ENCODE assay signal across 28 cellular contexts in genomic region chr11:115751244-115751643, GRCh38.
"Had no signal": no experiment of that assay in that cellular context is flagged by ENCODE, and none has a peak within 500 bp of the region (broad histone marks: within the 10 kb centered on the region; RNA-seq: fewer than 3 reads in every experiment).

No MANE protein-coding gene starts in this region.

- H3K36me3 ChIP-seq: esophagus muscularis mucosa, gastroesophageal sphincter, heart left ventricle, left lung, ovary, sigmoid colon, thoracic aorta, tibial nerve, upper lobe of left lung had no signal

- DNase-seq: dermis blood vessel endothelial cell; effector memory CD4-positive, alpha-beta T cell; foreskin keratinocyte; heart left ventricle; kidney; left lung; mesenchymal stem cell; mucosa of descending colon; naive B cell; occipital lobe; ovary; psoas muscle; right cardiac atrium; sigmoid colon; stimulated activated CD4-positive, alpha-beta T cell treated with anti-CD3 and anti-CD28 coated beads, Interleukin-2, amount 100 ng/mL, for 24 hours; stimulated activated CD4-positive, alpha-beta T cell treated with anti-CD3 and anti-CD28 coated beads, Interleukin-4, amount 100 ng/mL, for 24 hours; stimulated activated naive CD4-positive, alpha-beta T cell treated with Interleukin-2 at 50 U/mL for 16 hours; substantia nigra; upper lobe of left lung had no signal

- H3K4me3 Mint-ChIP-seq: mesothelial cell of epicardium; naive B cell; nephron; stimulated activated effector memory CD8-positive, alpha-beta T cell treated with anti-CD3 and anti-CD28 coated beads, Interleukin-12 subunit alpha, Interleukin-12 subunit beta, amount 100 ng/mL, for 72 hours had no signal

- H3K79me2 ChIP-seq: hepatocyte had no signal

- H3K9me3 ChIP-seq: esophagus muscularis mucosa, gastroesophageal sphincter, heart left ventricle, left lung, mucosa of descending colon, ovary, psoas muscle, sigmoid colon, thoracic aorta, tibial nerve, upper lobe of left lung had no signal

- H3K27ac Mint-ChIP-seq: mesothelial cell of epicardium; nephron; stimulated activated effector memory CD8-positive, alpha-beta T cell treated with anti-CD3 and anti-CD28 coated beads, Interleukin-12 subunit alpha, Interleukin-12 subunit beta, amount 100 ng/mL, for 72 hours had no signal

- H3K4me3 ChIP-seq: coronary artery, esophagus muscularis mucosa, gastroesophageal sphincter, heart left ventricle, hepatocyte, left lung, mucosa of descending colon, ovary, psoas muscle, sigmoid colon, thoracic aorta, tibial nerve, upper lobe of left lung had no signal

- H3K36me3 Mint-ChIP-seq: mesothelial cell of epicardium; naive B cell; stimulated activated effector memory CD8-positive, alpha-beta T cell treated with anti-CD3 and anti-CD28 coated beads, Interleukin-12 subunit alpha, Interleukin-12 subunit beta, amount 100 ng/mL, for 72 hours had no signal

- H3K4me1 ChIP-seq: foreskin keratinocyte, left lung, psoas muscle, upper lobe of left lung had no signal

- H3K27me3 ChIP-seq: ovary, sigmoid colon, tibial nerve, upper lobe of left lung had no signal

- H3K9me3 Mint-ChIP-seq: mesothelial cell of epicardium, nephron had no signal

- ATAC-seq: foreskin keratinocyte; gastroesophageal sphincter; heart left ventricle; left lung; mucosa of descending colon; psoas muscle; right cardiac atrium; stimulated activated effector memory CD8-positive, alpha-beta T cell treated with anti-CD3 and anti-CD28 coated beads, Interleukin-12 subunit alpha, Interleukin-12 subunit beta, amount 100 ng/mL, for 72 hours had no signal

- H3K4me2 ChIP-seq: hepatocyte had no signal

- H3K4me1 Mint-ChIP-seq: naive B cell; stimulated activated effector memory CD8-positive, alpha-beta T cell treated with anti-CD3 and anti-CD28 coated beads, Interleukin-12 subunit alpha, Interleukin-12 subunit beta, amount 100 ng/mL, for 72 hours had no signal

- H2AFZ ChIP-seq: hepatocyte had no signal

- H3K27ac ChIP-seq: coronary artery, esophagus muscularis mucosa, foreskin keratinocyte, gastroesophageal sphincter, heart left ventricle, hepatocyte, left lung, ovary, psoas muscle, sigmoid colon, thoracic aorta, tibial nerve, upper lobe of left lung had no signal
